In genomic region chr15:26537653-26538052, GRCh38 we compare ENCODE assay signal across 26 cellular contexts.
"Had no signal": no experiment of that assay in that cellular context is flagged by ENCODE, and none has a peak within 500 bp of the region (broad histone marks: within the 10 kb centered on the region; RNA-seq: fewer than 3 reads in every experiment).

No MANE protein-coding gene starts in this region.

- DNase-seq: activated B cell treated with CpG ODN at 0.5 μM for 24 hours; activated CD4-positive, alpha-beta memory T cell treated with anti-CD3 and anti-CD28 coated beads for 36 hours; activated CD4-positive, alpha-beta T cell treated with anti-CD3 and anti-CD28 coated beads, Interleukin-2, amount 10 ng/mL, durations not matched to agents 24 days and 14 days; activated CD8-positive, alpha-beta memory T cell treated with anti-CD3 and anti-CD28 coated beads, Interleukin-2, amount 10 ng/mL, durations not matched to agents 7 days and 5 days; activated CD8-positive, alpha-beta memory T cell treated with anti-CD3 and anti-CD28 coated beads, Interleukin-2, amount 50 U/mL, for 4 hours; activated CD8-positive, alpha-beta T cell treated with anti-CD3 and anti-CD28 coated beads, Interleukin-2, amount 10 ng/mL, durations not matched to agents 7 days and 5 days; activated effector memory CD4-positive, alpha-beta T cell treated with anti-CD3 and anti-CD28 coated beads, Interleukin-2, amount 50 U/mL, for 16 hours; activated naive CD4-positive, alpha-beta T cell treated with anti-CD3 and anti-CD28 coated beads for 36 hours; activated naive CD8-positive, alpha-beta T cell treated with anti-CD3 and anti-CD28 coated beads for 36 hours; activated naive CD8-positive, alpha-beta T cell treated with anti-CD3 and anti-CD28 coated beads, Interleukin-2, amount 50 U/mL, for 24 hours; activated T-cell treated with anti-CD3 and anti-CD28 coated beads, Interleukin-2, amount 50 U/mL, for 1 hour; activated T-cell treated with anti-CD3 and anti-CD28 coated beads, Interleukin-2, amount 50 U/mL, for 48 hours; adrenal gland; aorta; body of pancreas; caudate nucleus; cortex of kidney; dermis blood vessel endothelial cell; effector CD4-positive, alpha-beta T cell; effector memory CD8-positive, alpha-beta T cell; esophagus squamous epithelium; gastrocnemius medialis; T-helper 2 cell had no signal

- H3K9me3 ChIP-seq: adrenal gland, body of pancreas, gastrocnemius medialis had no signal

- H3K27ac ChIP-seq: adrenal gland, body of pancreas, epithelial cell of prostate, esophagus squamous epithelium, gastrocnemius medialis, VCaP had no signal

- H3K4me1 ChIP-seq: adrenal gland, body of pancreas, esophagus squamous epithelium, gastrocnemius medialis had no signal

- H3K36me3 ChIP-seq: adrenal gland, esophagus squamous epithelium, gastrocnemius medialis had no signal

- H3K27me3 ChIP-seq: adrenal gland, body of pancreas, esophagus squamous epithelium, gastrocnemius medialis had no signal

- H3K4me3 ChIP-seq: adrenal gland, body of pancreas, esophagus squamous epithelium, gastrocnemius medialis had no signal

- ATAC-seq: activated CD4-positive, CD25-positive, alpha-beta regulatory T cell treated with anti-CD3 and anti-CD28 coated beads, Interleukin-2, amount 50 U/mL, for 24 hours; activated CD8-positive, alpha-beta memory T cell treated with anti-CD3 and anti-CD28 coated beads, Interleukin-2, amount 10 ng/mL, durations not matched to agents 7 days and 5 days; activated CD8-positive, alpha-beta T cell treated with anti-CD3 and anti-CD28 coated beads, Interleukin-2, amount 10 ng/mL, durations not matched to agents 7 days and 5 days; activated naive CD8-positive, alpha-beta T cell treated with anti-CD3 and anti-CD28 coated beads, Interleukin-2, amount 50 U/mL, for 24 hours; body of pancreas; effector memory CD8-positive, alpha-beta T cell; gastrocnemius medialis had no signal
